ENCODE assay signal across 8 cellular contexts in genomic region chr7:129434172-129434845, GRCh38. TPM values are rescaled to one million over a fixed set of nuclear protein-coding genes. Genes with fewer than 3 reads are reported as not detected.
DNase-seq lines count a peak whose midpoint lies in the region; ATAC-seq and TF ChIP-seq lines count a peak whose summit lies in the region.

A gene with protein sequence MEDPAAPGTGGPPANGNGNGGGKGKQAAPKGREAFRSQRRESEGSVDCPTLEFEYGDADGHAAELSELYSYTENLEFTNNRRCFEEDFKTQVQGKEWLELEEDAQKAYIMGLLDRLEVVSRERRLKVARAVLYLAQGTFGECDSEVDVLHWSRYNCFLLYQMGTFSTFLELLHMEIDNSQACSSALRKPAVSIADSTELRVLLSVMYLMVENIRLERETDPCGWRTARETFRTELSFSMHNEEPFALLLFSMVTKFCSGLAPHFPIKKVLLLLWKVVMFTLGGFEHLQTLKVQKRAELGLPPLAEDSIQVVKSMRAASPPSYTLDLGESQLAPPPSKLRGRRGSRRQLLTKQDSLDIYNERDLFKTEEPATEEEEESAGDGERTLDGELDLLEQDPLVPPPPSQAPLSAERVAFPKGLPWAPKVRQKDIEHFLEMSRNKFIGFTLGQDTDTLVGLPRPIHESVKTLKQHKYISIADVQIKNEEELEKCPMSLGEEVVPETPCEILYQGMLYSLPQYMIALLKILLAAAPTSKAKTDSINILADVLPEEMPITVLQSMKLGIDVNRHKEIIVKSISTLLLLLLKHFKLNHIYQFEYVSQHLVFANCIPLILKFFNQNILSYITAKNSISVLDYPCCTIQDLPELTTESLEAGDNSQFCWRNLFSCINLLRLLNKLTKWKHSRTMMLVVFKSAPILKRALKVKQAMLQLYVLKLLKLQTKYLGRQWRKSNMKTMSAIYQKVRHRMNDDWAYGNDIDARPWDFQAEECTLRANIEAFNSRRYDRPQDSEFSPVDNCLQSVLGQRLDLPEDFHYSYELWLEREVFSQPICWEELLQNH (plus strand): TSS chr7:129434432. CDS start chr7:129434473, 41 bp downstream.

- H3K4me1 ChIP-seq in DND-41 (ENCODE audit: insufficient read depth, low read length): peaks cover 21% of the 10 kb centered on the region
- peaks cover 34% of the 10 kb centered on the region for H3K4me1 ChIP-seq in PC-3 (ENCODE audit: insufficient read depth, low read length)

- intact Hi-C loops in PC-3 (cut with micrococcal nuclease): loop anchor here (1.0 to 2.0 kb wide), 2 partner anchors 34 to 67 kb away; no protein-coding TSS in a partner anchor

- TF ChIP-seq CTCF in DND-41 (IDR thresholded peaks at IDR 0.05; ENCODE audit: borderline replicate concordance, extremely low read depth, low read length, poor library complexity, severe bottlenecking) (peak; percentile 5), PC-3 (conservative IDR thresholded peaks at IDR 0.05; ENCODE audit: low read depth, low read length) (no peak)

- BruUV-seq in PC-3 (replicated peaks; lab: Mats Ljungman, UMichigan): no TSS peak

- H3K9me2 ChIP-seq in PC-3 (replicated peaks; ENCODE audit: low read length): no peaks in the 10 kb centered on the region

- H3K4me2 ChIP-seq in DND-41 (ENCODE audit: insufficient read depth, low read length): peak within 1 kb of the TSS; percentile 100
- H3K4me2 ChIP-seq in PC-3 (ENCODE audit: low read length): peak within 1 kb of the TSS; percentile 98

- peaks cover 6% of the 10 kb centered on the region for H3F3A ChIP-seq in PC-3 (ENCODE audit: low read length, unreplicated experiment)

- H3K36me3 ChIP-seq in DND-41 (ENCODE audit: insufficient read depth, low read length) (no peaks in the 10 kb centered on the region), PC-3 (ENCODE audit: low read depth, low read length) (no peaks in the 10 kb centered on the region)

- CTCF ChIA-PET in PC-3 (lab: Charles Lee): interaction anchor here (0.6 to 2.2 kb wide), 7 partner anchors 35 to 270 kb away, joined by 3 to 8 read pairs (median 6); no protein-coding TSS in a partner anchor

- peaks cover 12% of the 10 kb centered on the region for H3K27me3 ChIP-seq in DND-41 (ENCODE audit: insufficient read depth, low read length, poor library complexity)
- H3K27me3 ChIP-seq in PC-3 (ENCODE audit: low read length): no peaks in the 10 kb centered on the region

- H3K27ac ChIP-seq in DND-41 (ENCODE audit: low read length) (peak within 1 kb of the TSS; percentile 54), PC-3 (ENCODE audit: low read length) (no peak within 1 kb of the TSS)

- peak; percentile 92 for DNase-seq in DND-41
- DNase-seq in KBM-7: peak; percentile 92
- peak; percentile 82 for DNase-seq in PC-3
- DNase-seq in activated T-cell treated with anti-CD3 and anti-CD28 coated beads, Interleukin-2, amount 50 U/mL, for 1 hour: peak; percentile 91
- DNase-seq in myocyte (ENCODE audit: low read depth): peak; percentile 96
- peak; percentile 78 to 88 for DNase-seq in stimulated activated CD8-positive, alpha-beta memory T cell treated with anti-CD3 and anti-CD28 coated beads, Interleukin-7, amount 100 ng/mL, for 4 hours (ENCODE audit: low read depth in 2 of 2)

- H4K20me1 ChIP-seq in DND-41 (ENCODE audit: insufficient read depth, low read length) (no peaks in the 10 kb centered on the region), PC-3 (ENCODE audit: low read length) (no peaks in the 10 kb centered on the region)

- H3K79me2 ChIP-seq in DND-41 (ENCODE audit: insufficient read depth, low read length) (no peaks in the 10 kb centered on the region), PC-3 (ENCODE audit: low read length) (peaks cover 26% of the 10 kb centered on the region)

- POLR2A ChIA-PET in PC-3 (lab: Charles Lee; ENCODE audit: unreplicated experiment): interaction anchor here (0.6 to 1.5 kb wide), 4 partner anchors 14 to 37 kb away, joined by 3 to 5 read pairs (median 4); no protein-coding TSS in a partner anchor

- H3K4me3 ChIP-seq in DND-41 (ENCODE audit: low read depth in 1 of 2, low read length in 2 of 2) (peak within 1 kb of the TSS; percentile 72 to 92), PC-3 (ENCODE audit: low read length) (peak within 1 kb of the TSS; percentile 77)

- H2AFZ ChIP-seq in DND-41 (ENCODE audit: low read depth, low read length) (peak within 1 kb of the TSS; percentile 99), PC-3 (ENCODE audit: low read length) (peak within 1 kb of the TSS; percentile 95)

- in situ Hi-C loops in KBM-7 (cut with MboI; ENCODE audit: low pct_unique_long_range_greater_than_20kb, low sequenced_read_pairs): no loop called here

- ATAC-seq in DND-41 (ENCODE audit: insufficient read depth, low read depth) (peak; percentile 94), GM21737 (IDR thresholded peaks at IDR 0.05; ENCODE audit: unreplicated experiment) (peak; percentile 94), PC-3 (peak; percentile 79), esophagus mucosa (peak; percentile 91)

- H3K9ac ChIP-seq in DND-41 (ENCODE audit: low read depth, low read length) (peak within 1 kb of the TSS; percentile 83), PC-3 (ENCODE audit: low read length) (peak within 1 kb of the TSS; percentile 75)

- H3K9me3 ChIP-seq in DND-41 (ENCODE audit: insufficient read depth, low read length, severe bottlenecking) (no peaks in the 10 kb centered on the region), PC-3 (ENCODE audit: low read length) (no peaks in the 10 kb centered on the region)

RNA-seq across cellular contexts. Expression of the gene that starts here (rescaled TPM):
- total RNA-seq in PC-3 (2014; rRNA removed): 7.5 and 8.0 TPM in 2 replicates
- 3.4 TPM for total RNA-seq in esophagus mucosa
- total RNA-seq in myocyte: 55.9 and 58.3 TPM in 2 replicates
- 18.3 TPM for polyA plus RNA-seq in myocyte (2012)
